In the genomic region with DNA sequence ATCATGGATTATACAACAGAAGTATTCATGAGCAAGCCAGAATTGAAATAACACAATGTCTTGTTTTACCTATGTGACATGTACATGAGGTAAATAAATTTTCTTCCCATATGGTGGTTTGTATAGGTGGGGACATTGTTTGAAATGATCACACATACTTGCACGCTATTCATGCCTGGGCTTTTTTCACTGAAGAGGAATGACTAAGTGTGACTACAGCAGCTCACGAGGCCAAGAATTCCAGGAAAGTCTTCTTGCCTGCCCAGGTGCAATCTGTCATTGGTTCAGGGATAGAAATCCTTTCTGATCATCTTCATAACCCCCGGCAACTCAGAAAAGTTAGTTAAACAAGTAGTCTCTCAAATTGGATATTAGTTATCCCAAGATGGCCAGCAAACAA, we compare ENCODE assay signal across 1 cellular context.
A peak's percentile ranks its signal among the peaks of the same experiment; 100 is the strongest.
TF ChIP-seq lines count a peak whose summit lies in the region.

No MANE protein-coding gene starts in this region.

TF ChIP-seq in GM12878, 131 proteins besides CTCF, POLR2A, EP300 and RAD21:
- TF ChIP-seq, protein P1, sequence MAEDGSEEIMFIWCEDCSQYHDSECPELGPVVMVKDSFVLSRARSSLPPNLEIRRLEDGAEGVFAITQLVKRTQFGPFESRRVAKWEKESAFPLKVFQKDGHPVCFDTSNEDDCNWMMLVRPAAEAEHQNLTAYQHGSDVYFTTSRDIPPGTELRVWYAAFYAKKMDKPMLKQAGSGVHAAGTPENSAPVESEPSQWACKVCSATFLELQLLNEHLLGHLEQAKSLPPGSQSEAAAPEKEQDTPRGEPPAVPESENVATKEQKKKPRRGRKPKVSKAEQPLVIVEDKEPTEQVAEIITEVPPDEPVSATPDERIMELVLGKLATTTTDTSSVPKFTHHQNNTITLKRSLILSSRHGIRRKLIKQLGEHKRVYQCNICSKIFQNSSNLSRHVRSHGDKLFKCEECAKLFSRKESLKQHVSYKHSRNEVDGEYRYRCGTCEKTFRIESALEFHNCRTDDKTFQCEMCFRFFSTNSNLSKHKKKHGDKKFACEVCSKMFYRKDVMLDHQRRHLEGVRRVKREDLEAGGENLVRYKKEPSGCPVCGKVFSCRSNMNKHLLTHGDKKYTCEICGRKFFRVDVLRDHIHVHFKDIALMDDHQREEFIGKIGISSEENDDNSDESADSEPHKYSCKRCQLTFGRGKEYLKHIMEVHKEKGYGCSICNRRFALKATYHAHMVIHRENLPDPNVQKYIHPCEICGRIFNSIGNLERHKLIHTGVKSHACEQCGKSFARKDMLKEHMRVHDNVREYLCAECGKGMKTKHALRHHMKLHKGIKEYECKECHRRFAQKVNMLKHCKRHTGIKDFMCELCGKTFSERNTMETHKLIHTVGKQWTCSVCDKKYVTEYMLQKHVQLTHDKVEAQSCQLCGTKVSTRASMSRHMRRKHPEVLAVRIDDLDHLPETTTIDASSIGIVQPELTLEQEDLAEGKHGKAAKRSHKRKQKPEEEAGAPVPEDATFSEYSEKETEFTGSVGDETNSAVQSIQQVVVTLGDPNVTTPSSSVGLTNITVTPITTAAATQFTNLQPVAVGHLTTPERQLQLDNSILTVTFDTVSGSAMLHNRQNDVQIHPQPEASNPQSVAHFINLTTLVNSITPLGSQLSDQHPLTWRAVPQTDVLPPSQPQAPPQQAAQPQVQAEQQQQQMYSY (CRISPR knock-in tag; IDR thresholded peaks at IDR 0.05): no peak
- TF ChIP-seq CHD4 (IDR thresholded peaks at IDR 0.05) (no peak), SMC3 (IDR thresholded peaks at IDR 0.05; ENCODE audit: borderline replicate concordance, low read length) (no peak), STAT3 (IDR thresholded peaks at IDR 0.05; ENCODE audit: low read depth, low read length) (no peak)
- TF ChIP-seq, protein P2, sequence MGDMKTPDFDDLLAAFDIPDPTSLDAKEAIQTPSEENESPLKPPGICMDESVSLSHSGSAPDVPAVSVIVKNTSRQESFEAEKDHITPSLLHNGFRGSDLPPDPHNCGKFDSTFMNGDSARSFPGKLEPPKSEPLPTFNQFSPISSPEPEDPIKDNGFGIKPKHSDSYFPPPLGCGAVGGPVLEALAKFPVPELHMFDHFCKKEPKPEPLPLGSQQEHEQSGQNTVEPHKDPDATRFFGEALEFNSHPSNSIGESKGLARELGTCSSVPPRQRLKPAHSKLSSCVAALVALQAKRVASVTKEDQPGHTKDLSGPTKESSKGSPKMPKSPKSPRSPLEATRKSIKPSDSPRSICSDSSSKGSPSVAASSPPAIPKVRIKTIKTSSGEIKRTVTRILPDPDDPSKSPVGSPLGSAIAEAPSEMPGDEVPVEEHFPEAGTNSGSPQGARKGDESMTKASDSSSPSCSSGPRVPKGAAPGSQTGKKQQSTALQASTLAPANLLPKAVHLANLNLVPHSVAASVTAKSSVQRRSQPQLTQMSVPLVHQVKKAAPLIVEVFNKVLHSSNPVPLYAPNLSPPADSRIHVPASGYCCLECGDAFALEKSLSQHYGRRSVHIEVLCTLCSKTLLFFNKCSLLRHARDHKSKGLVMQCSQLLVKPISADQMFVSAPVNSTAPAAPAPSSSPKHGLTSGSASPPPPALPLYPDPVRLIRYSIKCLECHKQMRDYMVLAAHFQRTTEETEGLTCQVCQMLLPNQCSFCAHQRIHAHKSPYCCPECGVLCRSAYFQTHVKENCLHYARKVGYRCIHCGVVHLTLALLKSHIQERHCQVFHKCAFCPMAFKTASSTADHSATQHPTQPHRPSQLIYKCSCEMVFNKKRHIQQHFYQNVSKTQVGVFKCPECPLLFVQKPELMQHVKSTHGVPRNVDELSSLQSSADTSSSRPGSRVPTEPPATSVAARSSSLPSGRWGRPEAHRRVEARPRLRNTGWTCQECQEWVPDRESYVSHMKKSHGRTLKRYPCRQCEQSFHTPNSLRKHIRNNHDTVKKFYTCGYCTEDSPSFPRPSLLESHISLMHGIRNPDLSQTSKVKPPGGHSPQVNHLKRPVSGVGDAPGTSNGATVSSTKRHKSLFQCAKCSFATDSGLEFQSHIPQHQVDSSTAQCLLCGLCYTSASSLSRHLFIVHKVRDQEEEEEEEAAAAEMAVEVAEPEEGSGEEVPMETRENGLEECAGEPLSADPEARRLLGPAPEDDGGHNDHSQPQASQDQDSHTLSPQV (IDR thresholded peaks at IDR 0.05): no peak
- TF ChIP-seq, protein P3, sequence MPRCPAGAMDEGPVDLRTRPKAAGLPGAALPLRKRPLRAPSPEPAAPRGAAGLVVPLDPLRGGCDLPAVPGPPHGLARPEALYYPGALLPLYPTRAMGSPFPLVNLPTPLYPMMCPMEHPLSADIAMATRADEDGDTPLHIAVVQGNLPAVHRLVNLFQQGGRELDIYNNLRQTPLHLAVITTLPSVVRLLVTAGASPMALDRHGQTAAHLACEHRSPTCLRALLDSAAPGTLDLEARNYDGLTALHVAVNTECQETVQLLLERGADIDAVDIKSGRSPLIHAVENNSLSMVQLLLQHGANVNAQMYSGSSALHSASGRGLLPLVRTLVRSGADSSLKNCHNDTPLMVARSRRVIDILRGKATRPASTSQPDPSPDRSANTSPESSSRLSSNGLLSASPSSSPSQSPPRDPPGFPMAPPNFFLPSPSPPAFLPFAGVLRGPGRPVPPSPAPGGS (IDR thresholded peaks at IDR 0.05; ENCODE audit: borderline replicate concordance, insufficient read depth, low read depth, low read length, poor library complexity, severe bottlenecking): peak; percentile 34
- TF ChIP-seq, protein P4, sequence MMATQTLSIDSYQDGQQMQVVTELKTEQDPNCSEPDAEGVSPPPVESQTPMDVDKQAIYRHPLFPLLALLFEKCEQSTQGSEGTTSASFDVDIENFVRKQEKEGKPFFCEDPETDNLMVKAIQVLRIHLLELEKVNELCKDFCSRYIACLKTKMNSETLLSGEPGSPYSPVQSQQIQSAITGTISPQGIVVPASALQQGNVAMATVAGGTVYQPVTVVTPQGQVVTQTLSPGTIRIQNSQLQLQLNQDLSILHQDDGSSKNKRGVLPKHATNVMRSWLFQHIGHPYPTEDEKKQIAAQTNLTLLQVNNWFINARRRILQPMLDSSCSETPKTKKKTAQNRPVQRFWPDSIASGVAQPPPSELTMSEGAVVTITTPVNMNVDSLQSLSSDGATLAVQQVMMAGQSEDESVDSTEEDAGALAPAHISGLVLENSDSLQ (IDR thresholded peaks at IDR 0.05): no peak
- TF ChIP-seq, protein P5, sequence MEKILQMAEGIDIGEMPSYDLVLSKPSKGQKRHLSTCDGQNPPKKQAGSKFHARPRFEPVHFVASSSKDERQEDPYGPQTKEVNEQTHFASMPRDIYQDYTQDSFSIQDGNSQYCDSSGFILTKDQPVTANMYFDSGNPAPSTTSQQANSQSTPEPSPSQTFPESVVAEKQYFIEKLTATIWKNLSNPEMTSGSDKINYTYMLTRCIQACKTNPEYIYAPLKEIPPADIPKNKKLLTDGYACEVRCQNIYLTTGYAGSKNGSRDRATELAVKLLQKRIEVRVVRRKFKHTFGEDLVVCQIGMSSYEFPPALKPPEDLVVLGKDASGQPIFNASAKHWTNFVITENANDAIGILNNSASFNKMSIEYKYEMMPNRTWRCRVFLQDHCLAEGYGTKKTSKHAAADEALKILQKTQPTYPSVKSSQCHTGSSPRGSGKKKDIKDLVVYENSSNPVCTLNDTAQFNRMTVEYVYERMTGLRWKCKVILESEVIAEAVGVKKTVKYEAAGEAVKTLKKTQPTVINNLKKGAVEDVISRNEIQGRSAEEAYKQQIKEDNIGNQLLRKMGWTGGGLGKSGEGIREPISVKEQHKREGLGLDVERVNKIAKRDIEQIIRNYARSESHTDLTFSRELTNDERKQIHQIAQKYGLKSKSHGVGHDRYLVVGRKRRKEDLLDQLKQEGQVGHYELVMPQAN (conservative IDR thresholded peaks at IDR 0.05): no peak
